ENCODE assay signal across 8 cellular contexts in the genomic region with DNA sequence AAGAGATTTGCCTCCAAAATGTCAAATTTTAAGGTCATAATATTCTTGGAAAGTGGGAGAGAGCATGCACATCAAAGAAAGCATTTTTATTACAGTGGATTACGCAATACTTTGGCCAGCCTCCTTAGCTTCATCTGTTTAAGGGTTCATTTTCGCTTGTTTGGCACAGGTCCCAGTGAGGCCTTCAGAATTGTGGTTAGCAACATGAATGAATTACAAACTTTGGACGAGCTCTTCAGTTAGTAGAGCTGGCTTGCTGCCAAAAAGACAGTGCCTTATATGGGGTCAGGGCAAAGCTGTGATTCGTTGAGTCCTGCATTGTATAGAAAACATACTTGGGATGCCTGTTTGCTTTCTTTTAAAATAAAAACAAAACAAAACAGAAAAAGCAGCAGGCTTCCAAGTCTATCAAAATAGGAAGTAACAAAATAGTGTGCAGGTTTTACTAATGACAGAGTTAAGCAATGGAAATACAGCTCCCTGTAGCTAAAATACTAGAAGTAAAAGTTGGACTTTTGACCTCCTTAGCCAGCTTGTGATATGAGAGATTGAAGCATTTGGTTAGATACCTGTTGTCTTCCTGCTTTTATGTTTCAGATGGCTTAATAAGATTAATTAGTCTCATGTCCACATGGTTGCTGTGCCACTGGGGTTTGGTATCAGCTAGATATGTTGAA.
DNase-seq lines count a peak whose midpoint lies in the region; ATAC-seq and TF ChIP-seq lines count a peak whose summit lies in the region.

No MANE protein-coding gene starts in this region.

- no peaks in the 10 kb centered on the region for H3K27me3 ChIP-seq in dorsolateral prefrontal cortex
- no peaks in the 10 kb centered on the region for H3K27me3 ChIP-seq in mesenchymal stem cell (ENCODE audit: control insufficient read depth in 1 of 2, insufficient read depth in 1 of 2, low read length in 2 of 2)
- no peaks in the 10 kb centered on the region for H3K27me3 ChIP-seq in transverse colon

- DNase-seq in AG20443 (ENCODE audit: low spot score) (peak; percentile 87), NCI-H1694 treated with DMSO at 0.1 percent for 48 hours (lab: John Stamatoyannopoulos, UW) (peak; percentile 74), SW 1271 (lab: John Stamatoyannopoulos, UW) (peak; percentile 15 to 88), dorsolateral prefrontal cortex (peak in 7 of 10 donors; percentile 65 to 88 (median 75)), mesenchymal stem cell (peak; percentile 99), transverse colon (peak; percentile 89)

- intact Hi-C loops in dorsolateral prefrontal cortex (cut with DNase I) (loop anchor here in 1 of 2 donors (5.0 kb wide), 1 partner anchor 228 kb away; no protein-coding TSS in a partner anchor), transverse colon (cut with DNase I; ENCODE audit: low total_unique reads) (no loop called here)

- no peak overlapping the region for H3K9ac ChIP-seq in mesenchymal stem cell (ENCODE audit: low read length)

- no peak overlapping the region for H2BK120ac ChIP-seq in mesenchymal stem cell (ENCODE audit: low read depth, low read length)

- WGBS in mesenchymal stem cell: 3% methylated on average over 3 of the region's 4 CpGs
- WGBS in transverse colon (ENCODE audit: low coverage in 1 of 2), 2 donors: 0 to 10% methylated on average over 3 to 4 of the region's 4 CpGs

- H3K23ac ChIP-seq in mesenchymal stem cell (ENCODE audit: low read length in 2 of 2): no peak overlapping the region

- H4K91ac ChIP-seq in mesenchymal stem cell (ENCODE audit: low read length): no peak overlapping the region

- TF ChIP-seq POLR2A in transverse colon (IDR thresholded peaks at IDR 0.05): no peak

- H3K9me3 ChIP-seq in mesenchymal stem cell (ENCODE audit: control insufficient read depth, low read length) (no peaks in the 10 kb centered on the region), transverse colon (no peaks in the 10 kb centered on the region)

- no peak overlapping the region for H2BK15ac ChIP-seq in mesenchymal stem cell (ENCODE audit: low read depth, poor library complexity, severe bottlenecking)

- in situ Hi-C loops in transverse colon (cut with MboI; ENCODE audit: low pct_ligation_motif_present in 1 of 4, low pct_unique_long_range_greater_than_20kb in 1 of 4, low sequenced_read_pairs in 3 of 4): loop anchor here in 2 of 4 donors (10.0 to 25.0 kb wide), 3 partner anchors 220 to 438 kb away; no protein-coding TSS in a partner anchor

- no peak overlapping the region for H3K18ac ChIP-seq in mesenchymal stem cell (ENCODE audit: low read depth in 1 of 2, low read length in 2 of 2)

- H2AK5ac ChIP-seq in mesenchymal stem cell (ENCODE audit: low read length, severe bottlenecking): no peak overlapping the region

- peaks cover 5% of the 10 kb centered on the region for H3K79me1 ChIP-seq in mesenchymal stem cell (replicated peaks; ENCODE audit: low read length, poor library complexity, severe bottlenecking)

- peak overlapping the region in 5 of 59 donors; percentile 2 to 28 (median 14) for H3K4me3 ChIP-seq in dorsolateral prefrontal cortex
- no peak overlapping the region for H3K4me3 ChIP-seq in mesenchymal stem cell (ENCODE audit: insufficient read depth in 1 of 2, low read depth in 1 of 2, low read length in 2 of 2)
- H3K4me3 ChIP-seq in transverse colon: no peak overlapping the region

- no peak overlapping the region for H3K4me2 ChIP-seq in mesenchymal stem cell (ENCODE audit: low read length, poor library complexity, severe bottlenecking)

- TF ChIP-seq EP300 in transverse colon (IDR thresholded peaks at IDR 0.05; ENCODE audit: low read depth): no peak

- no peak overlapping the region for H4K8ac ChIP-seq in mesenchymal stem cell (ENCODE audit: low read length)

- no peak overlapping the region for H2BK12ac ChIP-seq in mesenchymal stem cell (ENCODE audit: low read length in 2 of 2)

- no peak overlapping the region for H3K4ac ChIP-seq in mesenchymal stem cell (ENCODE audit: low read depth in 1 of 2, low read length in 2 of 2)

- H3K36me3 ChIP-seq in mesenchymal stem cell (ENCODE audit: control insufficient read depth in 1 of 2, insufficient read depth in 2 of 2, low read depth in 1 of 2, low read length in 2 of 2): peaks cover 0 to 42% of the 10 kb centered on the region in 2 experiments
- no peaks in the 10 kb centered on the region for H3K36me3 ChIP-seq in transverse colon

- no peak overlapping the region for H2BK5ac ChIP-seq in mesenchymal stem cell (ENCODE audit: low read depth, low read length, poor library complexity, severe bottlenecking)

- H3K4me1 ChIP-seq in mesenchymal stem cell (ENCODE audit: control insufficient read depth, insufficient read depth, low read depth, low read length) (peaks cover 4% of the 10 kb centered on the region), transverse colon (peaks cover 12 to 35% (median 24%) of the 10 kb centered on the region in 4 donors)

- H2AFZ ChIP-seq in mesenchymal stem cell (ENCODE audit: low read depth, low read length): no peak overlapping the region

- H3K27ac ChIP-seq in dorsolateral prefrontal cortex (peak overlapping the region in 9 of 59 donors; percentile 5 to 60 (median 24)), mesenchymal stem cell (ENCODE audit: low read length, poor library complexity, severe bottlenecking) (peak overlapping the region; percentile 45), transverse colon (peak overlapping the region in 2 of 4 donors; percentile 7 to 49)

- peak; percentile 87 for ATAC-seq in GM18508 (IDR thresholded peaks at IDR 0.05; ENCODE audit: insufficient read depth, unreplicated experiment)
- peak; percentile 95 for ATAC-seq in HG02981 (IDR thresholded peaks at IDR 0.05; ENCODE audit: unreplicated experiment)

- no peak overlapping the region for H3K14ac ChIP-seq in mesenchymal stem cell (ENCODE audit: low read length in 2 of 2)

- TF ChIP-seq CTCF in dorsolateral prefrontal cortex (IDR thresholded peaks at IDR 0.05 in 54 of 56, conservative IDR thresholded peaks at IDR 0.05 in 2 of 56; ENCODE audit: low read depth in 1 of 56, partially characterized antibody in 56 of 56) (peak in 8 of 56 donors; percentile 7 to 15 (median 12)), transverse colon (IDR thresholded peaks at IDR 0.05) (no peak)
